ENCODE assay signal across 1 cellular context in the genomic region with DNA sequence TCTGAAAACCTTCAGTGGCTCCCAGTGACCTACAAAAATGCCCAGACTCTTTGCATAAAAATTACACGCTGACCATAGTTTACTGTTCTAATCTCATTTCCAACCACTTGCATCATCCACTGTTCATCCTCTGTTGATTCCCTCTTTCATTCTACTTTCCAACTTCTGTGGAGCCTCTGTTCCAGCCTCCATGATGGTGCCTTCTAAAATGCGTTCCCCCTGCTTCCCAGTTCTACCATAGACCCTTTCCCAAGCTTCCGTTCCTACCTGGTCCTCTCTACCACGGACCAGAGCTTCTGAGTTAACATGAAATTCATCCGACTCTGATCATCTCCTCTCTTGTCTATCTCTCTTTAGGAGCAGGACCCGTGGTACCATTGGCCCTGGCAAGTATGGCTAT.
A peak's percentile ranks its signal among the peaks of the same experiment; 100 is the strongest.
TF ChIP-seq lines count a peak whose summit lies in the region.

No MANE protein-coding gene starts in this region.

TF ChIP-seq in K562, 482 proteins besides CTCF, POLR2A, EP300 and RAD21 (continued from another document and continues in another):
- TF ChIP-seq DEAF1 (CRISPR knock-in tag; IDR thresholded peaks at IDR 0.05) (no peak), ZNF175 (CRISPR knock-in tag; IDR thresholded peaks at IDR 0.05; ENCODE audit: low read depth) (peak; percentile 82), ZNF146 (CRISPR knock-in tag; IDR thresholded peaks at IDR 0.05; ENCODE audit: unreplicated experiment) (no peak), LEF1 (IDR thresholded peaks at IDR 0.05) (no peak), RAD51 (IDR thresholded peaks at IDR 0.05; ENCODE audit: borderline replicate concordance, low read depth) (no peak), HNRNPL (IDR thresholded peaks at IDR 0.05; ENCODE audit: low read depth, low read length) (no peak), PRPF4 (IDR thresholded peaks at IDR 0.05; ENCODE audit: insufficient read depth, low read depth, low read length, poor library complexity, severe bottlenecking) (no peak), ZC3H11A (IDR thresholded peaks at IDR 0.05; ENCODE audit: low read depth, low read length) (no peak), XRCC4 (IDR thresholded peaks at IDR 0.05; ENCODE audit: extremely low read depth, insufficient read depth, insufficient read length) (no peak), PURB (CRISPR knock-in tag; IDR thresholded peaks at IDR 0.05; ENCODE audit: low read depth) (no peak), MEF2D (tag; conservative IDR thresholded peaks at IDR 0.05; ENCODE audit: low read depth) (0 out of 2 replicates have a peak, but pooled peaks have one; percentile 12), SMAD4 (CRISPR knock-in tag; conservative IDR thresholded peaks at IDR 0.05) (0 out of 2 replicates have a peak, but pooled peaks have one; percentile 17), TRIM24 (IDR thresholded peaks at IDR 0.05) (peak in 1 of 2 experiments; percentile 86; a peak in 1 of 4 replicates), GABPB1 (CRISPR knock-in tag; IDR thresholded peaks at IDR 0.05) (no peak), ZNF589 (CRISPR knock-in tag; IDR thresholded peaks at IDR 0.05; ENCODE audit: low read depth) (peak; percentile 73), HCFC1 (IDR thresholded peaks at IDR 0.05; ENCODE audit: low read depth, low read length) (no peak), PHF20 (IDR thresholded peaks at IDR 0.05; ENCODE audit: partially characterized antibody) (no peak), ZNF239 (CRISPR knock-in tag; IDR thresholded peaks at IDR 0.05) (peak; percentile 43), KLF6 (CRISPR knock-in tag; IDR thresholded peaks at IDR 0.05; ENCODE audit: borderline replicate concordance) (peak; percentile 59; the same call in 1 of the 2 replicates), ZNF431 (CRISPR knock-in tag; IDR thresholded peaks at IDR 0.05) (no peak), FOXJ3 (CRISPR knock-in tag; IDR thresholded peaks at IDR 0.05) (no peak), ZNF217 (CRISPR knock-in tag; IDR thresholded peaks at IDR 0.05) (no peak), TAL1 (IDR thresholded peaks at IDR 0.05) (no peak), ESRRB (CRISPR knock-in tag; IDR thresholded peaks at IDR 0.05; ENCODE audit: borderline replicate concordance) (no peak), GABPA (tag; conservative IDR thresholded peaks at IDR 0.05; ENCODE audit: low read depth) (peak; percentile 69), CBFA2T3 (IDR thresholded peaks at IDR 0.05) (no peak), SRSF9 (IDR thresholded peaks at IDR 0.05; ENCODE audit: borderline replicate concordance, low read depth, low read length) (no peak), RERE (CRISPR knock-in tag; IDR thresholded peaks at IDR 0.05; ENCODE audit: borderline replicate concordance) (no peak), BACH1 (tag; IDR thresholded peaks at IDR 0.05) (peak; percentile 20; the same call in 1 of the 2 replicates), GATAD2B (IDR thresholded peaks at IDR 0.05; ENCODE audit: borderline replicate concordance) (no peak), ZBTB33 (CRISPR knock-in tag; IDR thresholded peaks at IDR 0.05) (no peak)
- TF ChIP-seq, protein P1, sequence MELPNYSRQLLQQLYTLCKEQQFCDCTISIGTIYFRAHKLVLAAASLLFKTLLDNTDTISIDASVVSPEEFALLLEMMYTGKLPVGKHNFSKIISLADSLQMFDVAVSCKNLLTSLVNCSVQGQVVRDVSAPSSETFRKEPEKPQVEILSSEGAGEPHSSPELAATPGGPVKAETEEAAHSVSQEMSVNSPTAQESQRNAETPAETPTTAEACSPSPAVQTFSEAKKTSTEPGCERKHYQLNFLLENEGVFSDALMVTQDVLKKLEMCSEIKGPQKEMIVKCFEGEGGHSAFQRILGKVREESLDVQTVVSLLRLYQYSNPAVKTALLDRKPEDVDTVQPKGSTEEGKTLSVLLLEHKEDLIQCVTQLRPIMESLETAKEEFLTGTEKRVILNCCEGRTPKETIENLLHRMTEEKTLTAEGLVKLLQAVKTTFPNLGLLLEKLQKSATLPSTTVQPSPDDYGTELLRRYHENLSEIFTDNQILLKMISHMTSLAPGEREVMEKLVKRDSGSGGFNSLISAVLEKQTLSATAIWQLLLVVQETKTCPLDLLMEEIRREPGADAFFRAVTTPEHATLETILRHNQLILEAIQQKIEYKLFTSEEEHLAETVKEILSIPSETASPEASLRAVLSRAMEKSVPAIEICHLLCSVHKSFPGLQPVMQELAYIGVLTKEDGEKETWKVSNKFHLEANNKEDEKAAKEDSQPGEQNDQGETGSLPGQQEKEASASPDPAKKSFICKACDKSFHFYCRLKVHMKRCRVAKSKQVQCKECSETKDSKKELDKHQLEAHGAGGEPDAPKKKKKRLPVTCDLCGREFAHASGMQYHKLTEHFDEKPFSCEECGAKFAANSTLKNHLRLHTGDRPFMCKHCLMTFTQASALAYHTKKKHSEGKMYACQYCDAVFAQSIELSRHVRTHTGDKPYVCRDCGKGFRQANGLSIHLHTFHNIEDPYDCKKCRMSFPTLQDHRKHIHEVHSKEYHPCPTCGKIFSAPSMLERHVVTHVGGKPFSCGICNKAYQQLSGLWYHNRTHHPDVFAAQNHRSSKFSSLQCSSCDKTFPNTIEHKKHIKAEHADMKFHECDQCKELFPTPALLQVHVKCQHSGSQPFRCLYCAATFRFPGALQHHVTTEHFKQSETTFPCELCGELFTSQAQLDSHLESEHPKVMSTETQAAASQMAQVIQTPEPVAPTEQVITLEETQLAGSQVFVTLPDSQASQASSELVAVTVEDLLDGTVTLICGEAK (IDR thresholded peaks at IDR 0.05) = peak; percentile 26; the same call in 1 of the 2 replicates
- TF ChIP-seq, protein P1 (CRISPR knock-in tag; IDR thresholded peaks at IDR 0.05) = no peak
- TF ChIP-seq, protein P2, sequence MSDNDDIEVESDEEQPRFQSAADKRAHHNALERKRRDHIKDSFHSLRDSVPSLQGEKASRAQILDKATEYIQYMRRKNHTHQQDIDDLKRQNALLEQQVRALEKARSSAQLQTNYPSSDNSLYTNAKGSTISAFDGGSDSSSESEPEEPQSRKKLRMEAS (CRISPR knock-in tag; IDR thresholded peaks at IDR 0.05) = no peak
- TF ChIP-seq, protein P3, sequence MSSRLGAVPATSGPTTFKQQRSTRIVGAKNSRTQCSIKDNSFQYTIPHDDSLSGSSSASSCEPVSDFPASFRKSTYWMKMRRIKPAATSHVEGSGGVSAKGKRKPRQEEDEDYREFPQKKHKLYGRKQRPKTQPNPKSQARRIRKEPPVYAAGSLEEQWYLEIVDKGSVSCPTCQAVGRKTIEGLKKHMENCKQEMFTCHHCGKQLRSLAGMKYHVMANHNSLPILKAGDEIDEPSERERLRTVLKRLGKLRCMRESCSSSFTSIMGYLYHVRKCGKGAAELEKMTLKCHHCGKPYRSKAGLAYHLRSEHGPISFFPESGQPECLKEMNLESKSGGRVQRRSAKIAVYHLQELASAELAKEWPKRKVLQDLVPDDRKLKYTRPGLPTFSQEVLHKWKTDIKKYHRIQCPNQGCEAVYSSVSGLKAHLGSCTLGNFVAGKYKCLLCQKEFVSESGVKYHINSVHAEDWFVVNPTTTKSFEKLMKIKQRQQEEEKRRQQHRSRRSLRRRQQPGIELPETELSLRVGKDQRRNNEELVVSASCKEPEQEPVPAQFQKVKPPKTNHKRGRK (tag; IDR thresholded peaks at IDR 0.05) = no peak
- TF ChIP-seq, protein P4, sequence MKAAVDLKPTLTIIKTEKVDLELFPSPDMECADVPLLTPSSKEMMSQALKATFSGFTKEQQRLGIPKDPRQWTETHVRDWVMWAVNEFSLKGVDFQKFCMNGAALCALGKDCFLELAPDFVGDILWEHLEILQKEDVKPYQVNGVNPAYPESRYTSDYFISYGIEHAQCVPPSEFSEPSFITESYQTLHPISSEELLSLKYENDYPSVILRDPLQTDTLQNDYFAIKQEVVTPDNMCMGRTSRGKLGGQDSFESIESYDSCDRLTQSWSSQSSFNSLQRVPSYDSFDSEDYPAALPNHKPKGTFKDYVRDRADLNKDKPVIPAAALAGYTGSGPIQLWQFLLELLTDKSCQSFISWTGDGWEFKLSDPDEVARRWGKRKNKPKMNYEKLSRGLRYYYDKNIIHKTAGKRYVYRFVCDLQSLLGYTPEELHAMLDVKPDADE (conservative IDR thresholded peaks at IDR 0.05; ENCODE audit: control insufficient read depth, low read depth, low read length) = no peak
- TF ChIP-seq, protein P5, sequence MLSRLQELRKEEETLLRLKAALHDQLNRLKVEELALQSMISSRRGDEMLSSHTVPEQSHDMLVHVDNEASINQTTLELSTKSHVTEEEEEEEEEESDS (CRISPR knock-in tag; IDR thresholded peaks at IDR 0.05) = no peak
